8 cellular contexts compared by ENCODE assay signal in the genomic region with DNA sequence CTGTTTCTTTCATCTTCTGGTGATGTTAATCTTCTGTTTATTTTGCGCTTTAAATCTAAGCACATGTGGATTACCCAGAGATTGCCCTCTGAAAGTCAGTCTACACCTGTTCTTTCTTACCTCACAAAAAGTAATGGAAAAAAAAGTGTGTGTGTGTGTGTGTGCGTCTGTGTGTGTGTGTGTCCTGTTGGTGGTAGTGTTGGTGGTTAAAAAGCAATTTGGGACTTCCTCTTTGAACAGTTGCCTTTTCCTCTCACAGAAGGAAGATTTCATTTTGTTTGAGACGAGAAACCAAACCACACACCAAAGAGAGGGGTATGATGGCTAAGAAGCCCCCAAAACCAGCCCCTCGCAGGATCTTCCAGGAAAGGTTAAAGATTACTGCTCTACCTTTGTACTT. TPM values are rescaled to one million over a fixed set of nuclear protein-coding genes. Genes with fewer than 3 reads are reported as not detected.
DNase-seq lines count a peak whose midpoint lies in the region; ATAC-seq lines count a peak whose summit lies in the region.

STAP1 (plus strand) TSS at position 235 of the 400 bp plus-strand sequence; CDS start at position 318, 83 bp downstream.

- CTCF ChIA-PET in CD8-positive, alpha-beta memory T cell (lab: Charles Lee), result no interaction called here

- H3K9me3 Mint-ChIP-seq in CD8-positive, alpha-beta memory T cell, result no peaks in the 10 kb centered on the region
- H3K9me3 Mint-ChIP-seq in activated T-helper 1 cell treated with anti-CD3 and anti-CD28 coated beads, Interleukin-12 subunit alpha, Interleukin-12 subunit beta, Interleukin-2, Interleukin-4 antibody, amounts not matched to agents 30 ng/mL and 10 ng/mL and 1 ng/mL, durations not matched to agents 14 hours and 24 hours and 36 hours, result no peaks in the 10 kb centered on the region

- no peaks in the 10 kb centered on the region for H3K9me3 ChIP-seq in CD8-positive, alpha-beta memory T cell (ENCODE audit: low read length)

- peak within 1 kb of the TSS; percentile 44 to 85 (median 77) for H3K4me3 Mint-ChIP-seq in CD8-positive, alpha-beta memory T cell
- peak within 1 kb of the TSS; percentile 95 for H3K4me3 Mint-ChIP-seq in activated T-helper 1 cell treated with anti-CD3 and anti-CD28 coated beads, Interleukin-12 subunit alpha, Interleukin-12 subunit beta, Interleukin-2, Interleukin-4 antibody, amounts not matched to agents 30 ng/mL and 10 ng/mL and 1 ng/mL, durations not matched to agents 14 hours and 24 hours and 36 hours

- peaks cover 4 to 9% of the 10 kb centered on the region in 2 donors for H3K27me3 Mint-ChIP-seq in CD8-positive, alpha-beta memory T cell
- no peaks in the 10 kb centered on the region for H3K27me3 Mint-ChIP-seq in activated T-helper 1 cell treated with anti-CD3 and anti-CD28 coated beads, Interleukin-12 subunit alpha, Interleukin-12 subunit beta, Interleukin-2, Interleukin-4 antibody, amounts not matched to agents 30 ng/mL and 10 ng/mL and 1 ng/mL, durations not matched to agents 14 hours and 24 hours and 36 hours (ENCODE audit: insufficient read depth)

- peak within 1 kb of the TSS; percentile 6 for H3K4me3 ChIP-seq in CD8-positive, alpha-beta memory T cell (ENCODE audit: low read length)
- no peak within 1 kb of the TSS for H3K4me3 ChIP-seq in H7 (ENCODE audit: insufficient read depth, low read depth, low read length)

- intact Hi-C loops in activated T-helper 1 cell treated with anti-CD3 and anti-CD28 coated beads, Interleukin-12 subunit alpha, Interleukin-12 subunit beta, Interleukin-2, Interleukin-4 antibody, amounts not matched to agents 30 ng/mL and 10 ng/mL and 1 ng/mL, durations not matched to agents 14 hours and 24 hours and 36 hours (cut with micrococcal nuclease), result loop anchor here (1.0 kb wide), 1 partner anchor 13 kb away; the partner anchor contains the start of gene CENPC

- H3K27ac Mint-ChIP-seq in CD8-positive, alpha-beta memory T cell, result peak within 1 kb of the TSS in 5 of 8 donors; percentile 35 to 80 (median 70)
- peak within 1 kb of the TSS; percentile 94 for H3K27ac Mint-ChIP-seq in activated T-helper 1 cell treated with anti-CD3 and anti-CD28 coated beads, Interleukin-12 subunit alpha, Interleukin-12 subunit beta, Interleukin-2, Interleukin-4 antibody, amounts not matched to agents 30 ng/mL and 10 ng/mL and 1 ng/mL, durations not matched to agents 14 hours and 24 hours and 36 hours

- ATAC-seq in GM19328 (IDR thresholded peaks at IDR 0.05; ENCODE audit: unreplicated experiment), result peak; percentile 52
- ATAC-seq in HG03439 (IDR thresholded peaks at IDR 0.05; ENCODE audit: unreplicated experiment), result peak; percentile 56

- H3K4me1 ChIP-seq in CD8-positive, alpha-beta memory T cell (ENCODE audit: insufficient read depth, low read length), result peaks cover 8% of the 10 kb centered on the region

- H3K27ac ChIP-seq in CD8-positive, alpha-beta memory T cell (ENCODE audit: low read depth, low read length), result no peak within 1 kb of the TSS

- no peaks in the 10 kb centered on the region for H3K27me3 ChIP-seq in CD8-positive, alpha-beta memory T cell (ENCODE audit: insufficient read depth, low read length, poor library complexity, severe bottlenecking)
- H3K27me3 ChIP-seq in H7 (ENCODE audit: control insufficient read depth, insufficient read depth, low read length), result no peaks in the 10 kb centered on the region

- peak in 2 of 5 donors; percentile 38 to 47 for DNase-seq in CD8-positive, alpha-beta memory T cell
- peak; percentile 42 for DNase-seq in activated T-helper 1 cell treated with anti-CD3 and anti-CD28 coated beads, Interleukin-12 subunit alpha, Interleukin-12 subunit beta, Interleukin-2, Interleukin-4 antibody, amounts not matched to agents 30 ng/mL and 10 ng/mL and 1 ng/mL, durations not matched to agents 14 hours and 24 hours and 36 hours (ENCODE audit: low spot score)
- no peak for DNase-seq in NCI-H526 (lab: John Stamatoyannopoulos, UW)
- DNase-seq in H7, result no peak
- no peak for DNase-seq in NCI-H1105 (lab: John Stamatoyannopoulos, UW)
- DNase-seq in superior temporal gyrus (ENCODE audit: extremely low spot score), result no peak

- H3K36me3 Mint-ChIP-seq in CD8-positive, alpha-beta memory T cell, result no peaks in the 10 kb centered on the region
- peaks cover 15% of the 10 kb centered on the region for H3K36me3 Mint-ChIP-seq in activated T-helper 1 cell treated with anti-CD3 and anti-CD28 coated beads, Interleukin-12 subunit alpha, Interleukin-12 subunit beta, Interleukin-2, Interleukin-4 antibody, amounts not matched to agents 30 ng/mL and 10 ng/mL and 1 ng/mL, durations not matched to agents 14 hours and 24 hours and 36 hours (ENCODE audit: low read depth)

- POLR2A ChIA-PET in CD8-positive, alpha-beta memory T cell (lab: Charles Lee), result no interaction called here

- peaks cover 12 to 22% (median 12%) of the 10 kb centered on the region in 3 donors for H3K4me1 Mint-ChIP-seq in CD8-positive, alpha-beta memory T cell
- H3K4me1 Mint-ChIP-seq in activated T-helper 1 cell treated with anti-CD3 and anti-CD28 coated beads, Interleukin-12 subunit alpha, Interleukin-12 subunit beta, Interleukin-2, Interleukin-4 antibody, amounts not matched to agents 30 ng/mL and 10 ng/mL and 1 ng/mL, durations not matched to agents 14 hours and 24 hours and 36 hours (ENCODE audit: low read depth), result peaks cover 51% of the 10 kb centered on the region

- no peaks in the 10 kb centered on the region for H3K36me3 ChIP-seq in CD8-positive, alpha-beta memory T cell (ENCODE audit: insufficient read depth, low read length)
- no peaks in the 10 kb centered on the region for H3K36me3 ChIP-seq in H7 (replicated peaks; ENCODE audit: control insufficient read depth, insufficient read depth, low read length)

RNA-seq across cellular contexts. Expression of gene STAP1, which starts in this region (rescaled TPM):
- total RNA-seq in CD8-positive, alpha-beta memory T cell, result 1 to 10 TPM in 1 of 2 experiments, under 1 TPM in 1; 0.40 to 1.1 TPM
- polyA plus RNA-seq in CD8-positive, alpha-beta memory T cell, result 2.6 TPM
- 19.2 and 19.7 TPM in 2 replicates for total RNA-seq in activated T-helper 1 cell treated with anti-CD3 and anti-CD28 coated beads, Interleukin-12 subunit alpha, Interleukin-12 subunit beta, Interleukin-2, Interleukin-4 antibody, amounts not matched to agents 30 ng/mL and 10 ng/mL and 1 ng/mL, durations not matched to agents 14 hours and 24 hours and 36 hours
- not detected in 2 replicates for total RNA-seq in H7 (2014; rRNA removed; shearing (Covaris generic))
